ENCODE assay signal across 18 cellular contexts in the genomic region with DNA sequence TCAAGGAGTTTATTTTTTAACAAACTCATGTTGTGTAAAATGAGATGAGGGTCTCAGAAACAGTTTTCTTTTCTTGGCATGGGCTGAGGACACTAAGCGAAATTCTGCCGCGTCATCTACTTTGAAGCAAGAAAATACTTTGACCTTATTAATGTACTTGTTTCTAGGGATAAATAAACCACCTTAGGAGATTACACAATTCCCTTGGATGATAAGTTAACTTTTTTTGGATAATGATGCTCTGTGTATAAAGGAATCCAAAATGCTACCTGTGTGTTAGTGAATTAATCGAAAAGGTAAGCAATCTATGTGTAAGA. TPM values are rescaled to one million over a fixed set of nuclear protein-coding genes. Genes with fewer than 3 reads are reported as not detected.
DNase-seq lines count a peak whose midpoint lies in the region; ATAC-seq, FAIRE-seq and TF ChIP-seq lines count a peak whose summit lies in the region.
"Had no signal": no experiment of that assay in that cellular context is flagged by ENCODE, and none has a peak within 500 bp of the region (broad histone marks: within the 10 kb centered on the region; RNA-seq: fewer than 3 reads in every experiment).

No MANE protein-coding gene starts in this region.

- no TSS peak for BruUV-seq in HepG2 (replicated peaks; lab: Mats Ljungman, UMichigan)

- H4K5ac ChIP-seq in H1 (ENCODE audit: insufficient read length, low read depth, low read length) = no peak overlapping the region

- H3K79me1 ChIP-seq in H1 (ENCODE audit: low read depth, low read length) = peaks cover 7% of the 10 kb centered on the region

- H3K27me3 ChIP-seq in HepG2 (ENCODE audit: control insufficient read depth in 1 of 2, insufficient read depth in 2 of 2, low read length in 2 of 2) (no peaks in the 10 kb centered on the region), right lobe of liver (no peaks in the 10 kb centered on the region), H1 (replicated peaks in 1 of 4; ENCODE audit: control insufficient read depth in 3 of 4, extremely low read depth in 1 of 4, insufficient read depth in 3 of 4, low read length in 3 of 4) (no peaks in the 10 kb centered on the region), neural progenitor cell (no peaks in the 10 kb centered on the region), dorsolateral prefrontal cortex (no peaks in the 10 kb centered on the region)
- H3K27me3 ChIP-seq: BLaER1 had no signal

- no peak for ATAC-seq in HepG2
- ATAC-seq in right lobe of liver = no peak
- no peak for ATAC-seq in HG02610 (IDR thresholded peaks at IDR 0.05; ENCODE audit: unreplicated experiment)
- no peak for ATAC-seq in GM18498 (IDR thresholded peaks at IDR 0.05; ENCODE audit: unreplicated experiment)

- no peaks in the 10 kb centered on the region for H3K79me2 ChIP-seq in HepG2 (ENCODE audit: insufficient read depth, low read length)
- H3K79me2 ChIP-seq in H1 (ENCODE audit: control insufficient read depth in 1 of 2, insufficient read depth in 2 of 2, low read length in 2 of 2) = peaks cover 18 to 94% of the 10 kb centered on the region in 2 experiments
- H3K79me2 ChIP-seq in neural progenitor cell (ENCODE audit: low read depth) = peaks cover 98% of the 10 kb centered on the region

- no peaks in the 10 kb centered on the region; the same call in 1 of the 2 replicates for H3K23me2 ChIP-seq in H1 (ENCODE audit: low read depth, low read length)

- H3K14ac ChIP-seq in H1 (ENCODE audit: insufficient read length) = no peak overlapping the region

- no peak overlapping the region for H4K91ac ChIP-seq in H1 (replicated peaks; ENCODE audit: insufficient read length, low read length)

- no peak overlapping the region for H2AK5ac ChIP-seq in H1 (ENCODE audit: low read depth, low read length)

- H4K8ac ChIP-seq in H1 (ENCODE audit: extremely low read depth, insufficient read depth, low read length) = no peak overlapping the region

- CTCF ChIA-PET in HepG2 (lab: Yijun Ruan, JAX; ENCODE audit: low intra/inter-chr PET ratio, low total read pairs) (no interaction called here), H1 (lab: Charles Lee; ENCODE audit: partially characterized antibody) (no interaction called here)

- H2BK5ac ChIP-seq in H1 (ENCODE audit: low read depth, low read length) = no peak overlapping the region

- peaks cover 33% of the 10 kb centered on the region for H3K4me1 Mint-ChIP-seq in neural progenitor cell
- peaks cover 47% of the 10 kb centered on the region for H3K4me1 Mint-ChIP-seq in nephron progenitor cell
- H3K4me1 Mint-ChIP-seq: CD8-positive, alpha-beta memory T cell; IgD-negative memory B cell had no signal

- no peak overlapping the region for H2BK12ac ChIP-seq in H1 (ENCODE audit: low read depth, low read length)

- H3K4me3 Mint-ChIP-seq in neural progenitor cell (no peak overlapping the region), nephron progenitor cell (no peak overlapping the region)
- H3K4me3 Mint-ChIP-seq: CD8-positive, alpha-beta memory T cell; IgD-negative memory B cell had no signal

- H3K4me2 ChIP-seq in HepG2 (ENCODE audit: low read depth, low read length) (no peak overlapping the region), H1 (ENCODE audit: insufficient read depth in 1 of 2, low read depth in 2 of 2, low read length in 2 of 2) (0 out of 4 replicates have a peak overlapping the region, but pooled peaks of 1 of the 2 experiments have one; percentile 17), neural progenitor cell (peak overlapping the region; percentile 51)
- H3K4me2 ChIP-seq: BLaER1 had no signal

- H3K9ac ChIP-seq in HepG2 (ENCODE audit: insufficient read depth, low read depth, low read length) (no peak overlapping the region), H1 (replicated peaks in 1 of 4; ENCODE audit: extremely low read depth in 1 of 4, low read depth in 3 of 4, low read length in 3 of 4) (no peak overlapping the region), neural progenitor cell (no peak overlapping the region)
- H3K9ac ChIP-seq: BLaER1 had no signal

- no peak overlapping the region for H3K23ac ChIP-seq in H1 (ENCODE audit: insufficient read length)

- no peak overlapping the region for H2BK20ac ChIP-seq in H1 (ENCODE audit: low read length)

- DNase-seq in HepG2 (ENCODE audit: low spot score) (no peak), right lobe of liver (no peak), H1 (ENCODE audit: low read depth in 1 of 2, low spot score in 2 of 2) (no peak), neural progenitor cell (ENCODE audit: low spot score) (no peak), nephron progenitor cell (no peak), dorsolateral prefrontal cortex (no peak)
- DNase-seq: CD8-positive, alpha-beta memory T cell; DMS79; NCI-H1105; NCI-H187; NCI-H526 treated with DMSO at 0.1 percent for 48 hours; SHP77 treated with DMSO at 0.1 percent for 48 hours had no signal

- H3K4me3 ChIP-seq in HepG2 (replicated peaks in 1 of 3; ENCODE audit: insufficient read depth in 1 of 3, low read depth in 2 of 3, low read length in 3 of 3) (no peak overlapping the region), right lobe of liver (no peak overlapping the region), H1 (ENCODE audit: extremely low read depth in 1 of 4, insufficient read depth in 2 of 4, low read depth in 3 of 4, low read length in 4 of 4) (no peak overlapping the region), neural progenitor cell (no peak overlapping the region), dorsolateral prefrontal cortex (peak overlapping the region in 2 of 59 donors; percentile 5)
- H3K4me3 ChIP-seq: BLaER1 had no signal

- FAIRE-seq in HepG2 (lab: Jason Lieb, UNC) (no peak), H1 (lab: Jason Lieb, UNC) (no peak)
- FAIRE-seq: D721Med had no signal

- H4K20me1 ChIP-seq in HepG2 (ENCODE audit: insufficient read depth, low read length) (no peaks in the 10 kb centered on the region), H1 (replicated peaks in 1 of 2; ENCODE audit: control insufficient read depth in 1 of 2, insufficient read depth in 2 of 2, low read length in 2 of 2) (peaks cover 0 to 2% of the 10 kb centered on the region in 2 experiments), neural progenitor cell (ENCODE audit: low read depth) (peaks cover 20% of the 10 kb centered on the region)
- H4K20me1 ChIP-seq: BLaER1 had no signal

- TF ChIP-seq POLR2A in HepG2 (IDR thresholded peaks at IDR 0.05; ENCODE audit: insufficient read depth in 1 of 2, low read depth in 2 of 2, low read length in 2 of 2) (no peak), right lobe of liver (IDR thresholded peaks at IDR 0.05) (no peak), H1 (IDR thresholded peaks at IDR 0.05; ENCODE audit: control extremely low read depth in 1 of 2, low read depth in 2 of 2, low read length in 2 of 2) (no peak)

- H3K4me1 ChIP-seq in HepG2 (ENCODE audit: insufficient read depth, low read length) (no peaks in the 10 kb centered on the region), right lobe of liver (peaks cover 0 to 20% (median 0%) of the 10 kb centered on the region in 4 donors), H1 (replicated peaks in 1 of 4; ENCODE audit: control insufficient read depth in 3 of 4, insufficient read depth in 4 of 4, low read length in 3 of 4) (peaks cover 4 to 24% (median 18%) of the 10 kb centered on the region in 4 experiments), neural progenitor cell (peaks cover 44% of the 10 kb centered on the region)
- H3K4me1 ChIP-seq: BLaER1 had no signal

- H3K9me3 ChIP-seq in HepG2 (ENCODE audit: low read length) = no peaks in the 10 kb centered on the region
- no peaks in the 10 kb centered on the region for H3K9me3 ChIP-seq in right lobe of liver
- H3K9me3 ChIP-seq in H1 (ENCODE audit: insufficient read depth in 2 of 2, low read depth in 1 of 2, low read length in 1 of 2) = no peaks in the 10 kb centered on the region
- no peaks in the 10 kb centered on the region for H3K9me3 ChIP-seq in neural progenitor cell (ENCODE audit: low read depth)

- POLR2A ChIA-PET in HepG2 (lab: Yijun Ruan, JAX) (no interaction called here), H1 (lab: Charles Lee; ENCODE audit: partially characterized antibody) (no interaction called here)

- no peak overlapping the region for H3K18ac ChIP-seq in H1 (ENCODE audit: extremely low read depth, low read length)

- H3K36me3 ChIP-seq in HepG2 (replicated peaks in 1 of 2; ENCODE audit: control insufficient read depth in 1 of 2, insufficient read depth in 2 of 2, low read length in 2 of 2) (no peaks in the 10 kb centered on the region), right lobe of liver (no peaks in the 10 kb centered on the region), H1 (ENCODE audit: control insufficient read depth in 2 of 4, insufficient read depth in 4 of 4, low read length in 3 of 4) (no peaks in the 10 kb centered on the region), neural progenitor cell (peaks cover 15% of the 10 kb centered on the region)
- H3K36me3 ChIP-seq: BLaER1 had no signal

- TF ChIP-seq RAD21 in HepG2 (CRISPR knock-in tag; IDR thresholded peaks at IDR 0.05) (no peak), H1 (IDR thresholded peaks at IDR 0.05 in 1 of 2, conservative IDR thresholded peaks at IDR 0.05 in 1 of 2; ENCODE audit: low read depth in 2 of 2, low read length in 2 of 2) (no peak)

- in situ Hi-C loops in HepG2 (cut with HindIII; ENCODE audit: extremely low pct_ligation_motif_present, low pct_unique_long_range_greater_than_20kb) = no loop called here

- no peak overlapping the region for H3K4ac ChIP-seq in H1 (replicated peaks; ENCODE audit: insufficient read length, low read depth, low read length)

- no peak overlapping the region for H3K56ac ChIP-seq in H1 (replicated peaks; ENCODE audit: insufficient read length, low read depth, low read length)

- H3K27me3 Mint-ChIP-seq in neural progenitor cell (ENCODE audit: insufficient read depth, low read depth) = no peaks in the 10 kb centered on the region
- H3K27me3 Mint-ChIP-seq in nephron progenitor cell (ENCODE audit: low read depth, poor library complexity) = no peaks in the 10 kb centered on the region
- H3K27me3 Mint-ChIP-seq: IgD-negative memory B cell had no signal

- no peak overlapping the region for H2BK15ac ChIP-seq in H1 (ENCODE audit: low read length)

- H3K36me3 Mint-ChIP-seq in neural progenitor cell (peaks cover 24% of the 10 kb centered on the region), nephron progenitor cell (ENCODE audit: low read depth) (peaks cover 39% of the 10 kb centered on the region)
- H3K36me3 Mint-ChIP-seq: CD8-positive, alpha-beta memory T cell; IgD-negative memory B cell had no signal

- H2AFZ ChIP-seq in HepG2 (ENCODE audit: low read length) = no peak overlapping the region
- H2AFZ ChIP-seq in H1 (ENCODE audit: low read length) = no peak overlapping the region
- H2AFZ ChIP-seq in neural progenitor cell (replicated peaks) = no peak overlapping the region

- intact Hi-C loops in HepG2 (cut with micrococcal nuclease; ENCODE audit: unreplicated experiment) (no loop called here), right lobe of liver (cut with DNase I) (no loop called here), dorsolateral prefrontal cortex (cut with DNase I) (no loop called here)

- H3K27ac ChIP-seq in HepG2 (ENCODE audit: extremely low read length, insufficient read depth, low read length) = no peak overlapping the region
- H3K27ac ChIP-seq in right lobe of liver = no peak overlapping the region
- no peak overlapping the region for H3K27ac ChIP-seq in H1 (ENCODE audit: low read depth, low read length)
- no peak overlapping the region for H3K27ac ChIP-seq in neural progenitor cell
- peak overlapping the region in 1 of 59 donors; percentile 46 for H3K27ac ChIP-seq in dorsolateral prefrontal cortex
- H3K27ac ChIP-seq: 22Rv1, BLaER1 had no signal

- H3K9me3 Mint-ChIP-seq in neural progenitor cell (peaks cover 12% of the 10 kb centered on the region), nephron progenitor cell (peaks cover 20% of the 10 kb centered on the region)

- peaks cover 15% of the 10 kb centered on the region for H3F3A ChIP-seq in neural progenitor cell (ENCODE audit: low read depth)

- H2BK120ac ChIP-seq in H1 (replicated peaks; ENCODE audit: low read depth, low read length) = no peak overlapping the region

- no peak for TF ChIP-seq EP300 in HepG2 (IDR thresholded peaks at IDR 0.05; ENCODE audit: low read depth in 2 of 2, low read length in 2 of 2)
- no peak for TF ChIP-seq EP300 in HepG2 (CRISPR knock-in tag; IDR thresholded peaks at IDR 0.05; ENCODE audit: borderline replicate concordance)
- TF ChIP-seq EP300 in H1 (IDR thresholded peaks at IDR 0.05; ENCODE audit: borderline replicate concordance in 1 of 2, low read depth in 2 of 2, low read length in 2 of 2) = no peak

- no peak overlapping the region for H3K27ac Mint-ChIP-seq in neural progenitor cell
- H3K27ac Mint-ChIP-seq in nephron progenitor cell = no peak overlapping the region
- H3K27ac Mint-ChIP-seq: CD8-positive, alpha-beta memory T cell; IgD-negative memory B cell had no signal

- no peak for TF ChIP-seq CTCF in HepG2 (CRISPR knock-in tag; IDR thresholded peaks at IDR 0.05)
- no peak for TF ChIP-seq CTCF in right lobe of liver (IDR thresholded peaks at IDR 0.05)
- no peak for TF ChIP-seq CTCF in H1 (IDR thresholded peaks at IDR 0.05; ENCODE audit: control extremely low read depth in 1 of 3, insufficient read depth in 1 of 3, low read depth in 1 of 3, low read length in 3 of 3)
- no peak for TF ChIP-seq CTCF in neural progenitor cell (IDR thresholded peaks at IDR 0.05)
- TF ChIP-seq CTCF in nephron progenitor cell (IDR thresholded peaks at IDR 0.05) = no peak
- TF ChIP-seq CTCF in dorsolateral prefrontal cortex (IDR thresholded peaks at IDR 0.05 in 54 of 56, conservative IDR thresholded peaks at IDR 0.05 in 2 of 56; ENCODE audit: low read depth in 1 of 56, partially characterized antibody in 56 of 56) = no peak

- WGBS in HepG2 (ENCODE audit: low lambda C conversion rate) = 88% methylated on average over 4 of the region's 4 CpGs
- WGBS in right lobe of liver (ENCODE audit: insufficient coverage, low coverage, low lambda C conversion rate, missing lambda C conversion rate) = 65% methylated on average over 4 of the region's 4 CpGs
- WGBS in H1 (ENCODE audit: extremely low coverage in 1 of 2, insufficient coverage in 1 of 2, insufficient read length in 1 of 2, insufficient replicate concordance in 2 of 2, low coverage in 1 of 2, low lambda C conversion rate in 2 of 2, missing lambda C conversion rate in 1 of 2), 2 experiments = 94% methylated on average over 4 of the region's 4 CpGs; no CpG with 5 or more reads in 1 of the 2 experiments

RNA-seq across cellular contexts. Expression of a gene that starts 17.2 kb away (rescaled TPM):
- total RNA-seq in HepG2 (2016; rRNA removed; fragmentation: Illumina TruSeq; extraction: Trizol) (1.7 and 2.1 TPM in 2 replicates), right lobe of liver (1 to 10 TPM; 4.1 to 6.5 (median 5.3) TPM), neural progenitor cell (ENCODE audit: low replicate concordance) (30.1 and 44.2 TPM in 2 replicates), dorsolateral prefrontal cortex (10 to 100 TPM; 27.0 to 75.4 (median 44.9) TPM)
- 1.7 and 1.8 TPM in 2 replicates for total RNA-seq in HepG2 (2016; cell fraction: cytosol; rRNA removed; fragmentation: Illumina TruSeq; extraction: Trizol; ENCODE audit: low read depth)
- 1.5 and 1.8 TPM in 2 replicates for total RNA-seq in HepG2 (2016; cell fraction: insoluble cytoplasmic fraction; rRNA removed; fragmentation: Illumina TruSeq; extraction: Trizol)
- 1.4 and 1.6 TPM in 2 replicates for total RNA-seq in HepG2 (2016; cell fraction: membrane; rRNA removed; fragmentation: Illumina TruSeq; extraction: Trizol)
- total RNA-seq in HepG2 (2016; cell fraction: nucleus; rRNA removed; fragmentation: Illumina TruSeq; extraction: Trizol) = 4.5 and 4.6 TPM in 2 replicates
- polyA plus RNA-seq in HepG2 (2011; rRNA removed) (2.4 and 2.8 TPM in 2 replicates), H1 (2011; rRNA removed) (11.3 and 23.0 TPM in 2 replicates)
- 1.1 and 2.2 TPM in 2 replicates for polyA plus RNA-seq in HepG2 (2011; cell fraction: cytosol; rRNA removed)
- polyA plus RNA-seq in HepG2 (2011; cell fraction: nucleus; rRNA removed) = 3.3 and 4.0 TPM in 2 replicates
- 1.4 and 1.8 TPM in 2 replicates for polyA plus RNA-seq in HepG2 (2012)
- polyA plus RNA-seq in HepG2 (2016; cell fraction: cytosol; fragmentation: Illumina TruSeq; extraction: Trizol; ENCODE audit: low read depth) = 0.11 and 0.20 TPM in 2 replicates
- 0.60 and 1.0 TPM in 2 replicates for polyA plus RNA-seq in HepG2 (2016; cell fraction: insoluble cytoplasmic fraction; fragmentation: Illumina TruSeq; extraction: Trizol; ENCODE audit: low read depth)
- 0.44 and 0.47 TPM in 2 replicates for polyA plus RNA-seq in HepG2 (2016; cell fraction: membrane; fragmentation: Illumina TruSeq; extraction: Trizol; ENCODE audit: low read depth)
- polyA plus RNA-seq in HepG2 (2016; cell fraction: nucleus; fragmentation: Illumina TruSeq; extraction: Trizol; ENCODE audit: insufficient read depth, low read depth) = 1.1 and 2.2 TPM in 2 replicates
- polyA minus RNA-seq in HepG2 (2011; rRNA and poly(A)+ RNA removed; ENCODE audit: low replicate concordance) = 0.05 and 5.6 TPM in 2 replicates
- 1.2 and 1.9 TPM in 2 replicates for polyA minus RNA-seq in HepG2 (2011; cell fraction: cytosol; rRNA and poly(A)+ RNA removed)
- polyA minus RNA-seq in HepG2 (2011; cell fraction: nucleus; rRNA and poly(A)+ RNA removed) = 16.4 and 22.1 TPM in 2 replicates
- total RNA-seq in H1 (2021; fragmentation: NEBNext Ultra II Directional; extraction: Animal tissue kit (Norgen Biotek cat#: 25700)) = 40.1 and 40.5 TPM in 2 replicates
- 16.4 TPM for polyA plus RNA-seq in H1 (2011; cell fraction: cytosol; rRNA removed)
- polyA plus RNA-seq in H1 (2011; cell fraction: nucleus; rRNA removed) = 24.7 TPM
- 16.7 to 24.1 TPM (median 19.4 TPM) in 4 replicates for polyA plus RNA-seq in H1 (2012, experiment 1 of 2)
- polyA plus RNA-seq in H1 (2012, experiment 2 of 2) = 3.3 TPM
- 38.8 TPM for polyA plus RNA-seq in H1 (2013, experiment 1 of 2)
- 39.9 TPM for polyA plus RNA-seq in H1 (2013, experiment 2 of 2)
- polyA minus RNA-seq in H1 (2011; rRNA and poly(A)+ RNA removed) = 60.9 and 99.3 TPM in 2 replicates
- 22.5 TPM for polyA minus RNA-seq in H1 (2011; cell fraction: cytosol; rRNA and poly(A)+ RNA removed)
- polyA minus RNA-seq in H1 (2011; cell fraction: nucleus; rRNA and poly(A)+ RNA removed) = 80.5 TPM
